Comparison of ENCODE assay signal across 1 cellular context in the genomic region with DNA sequence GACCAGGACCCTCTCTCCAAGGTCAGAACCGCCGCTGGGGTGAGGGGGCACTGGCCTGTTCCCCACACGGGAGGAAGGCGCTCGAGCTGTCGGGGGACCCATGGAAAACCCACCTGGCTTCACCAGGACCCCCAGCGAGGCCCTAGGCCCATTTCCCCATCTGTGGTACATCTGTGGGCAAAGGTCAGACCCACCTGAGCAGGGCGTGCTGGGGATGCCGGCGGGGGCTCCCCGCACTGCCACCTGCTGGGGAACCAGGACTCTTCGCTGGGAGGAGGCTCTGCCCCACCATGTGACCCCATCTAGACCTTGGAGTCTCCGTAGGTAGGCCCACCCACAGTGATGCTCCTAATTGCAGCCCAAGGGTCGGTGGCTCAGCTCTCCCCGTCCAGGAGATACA.
A peak's percentile ranks its signal among the peaks of the same experiment; 100 is the strongest.
TF ChIP-seq lines count a peak whose summit lies in the region.

No MANE protein-coding gene starts in this region.

TF ChIP-seq in K562, 482 proteins besides CTCF, POLR2A, EP300 and RAD21:
- TF ChIP-seq PURB (CRISPR knock-in tag; IDR thresholded peaks at IDR 0.05; ENCODE audit: low read depth) (no peak), ZSCAN29 (IDR thresholded peaks at IDR 0.05) (no peak)
- TF ChIP-seq, protein P1, sequence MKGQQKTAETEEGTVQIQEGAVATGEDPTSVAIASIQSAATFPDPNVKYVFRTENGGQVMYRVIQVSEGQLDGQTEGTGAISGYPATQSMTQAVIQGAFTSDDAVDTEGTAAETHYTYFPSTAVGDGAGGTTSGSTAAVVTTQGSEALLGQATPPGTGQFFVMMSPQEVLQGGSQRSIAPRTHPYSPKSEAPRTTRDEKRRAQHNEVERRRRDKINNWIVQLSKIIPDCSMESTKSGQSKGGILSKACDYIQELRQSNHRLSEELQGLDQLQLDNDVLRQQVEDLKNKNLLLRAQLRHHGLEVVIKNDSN (CRISPR knock-in tag; IDR thresholded peaks at IDR 0.05), result 0 out of 2 replicates have a peak, but pooled peaks have one; percentile 21
- TF ChIP-seq, protein P2, sequence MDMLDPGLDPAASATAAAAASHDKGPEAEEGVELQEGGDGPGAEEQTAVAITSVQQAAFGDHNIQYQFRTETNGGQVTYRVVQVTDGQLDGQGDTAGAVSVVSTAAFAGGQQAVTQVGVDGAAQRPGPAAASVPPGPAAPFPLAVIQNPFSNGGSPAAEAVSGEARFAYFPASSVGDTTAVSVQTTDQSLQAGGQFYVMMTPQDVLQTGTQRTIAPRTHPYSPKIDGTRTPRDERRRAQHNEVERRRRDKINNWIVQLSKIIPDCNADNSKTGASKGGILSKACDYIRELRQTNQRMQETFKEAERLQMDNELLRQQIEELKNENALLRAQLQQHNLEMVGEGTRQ (CRISPR knock-in tag; IDR thresholded peaks at IDR 0.05), result peak; percentile 40
